In genomic region chr2:62386378-62386777, GRCh38 we compare ENCODE assay signal across 2 cellular contexts.
TF ChIP-seq lines count a peak whose summit lies in the region.

No MANE protein-coding gene starts in this region.

TF ChIP-seq in K562, 482 proteins besides CTCF, POLR2A, EP300 and RAD21:
- TF ChIP-seq ZNF280A (IDR thresholded peaks at IDR 0.05; ENCODE audit: low read depth, partially characterized antibody) (peak; percentile 48), TRIM28 (IDR thresholded peaks at IDR 0.05) (peak; percentile 62), ZFP36 (IDR thresholded peaks at IDR 0.05; ENCODE audit: low read depth, low read length, partially characterized antibody) (peak; percentile 76), CBX3 (IDR thresholded peaks at IDR 0.05; ENCODE audit: borderline replicate concordance in 1 of 2, low read length in 2 of 2) (peak in 1 of 2 experiments; percentile 84; a peak in 1 of 3 replicates), ZNF431 (CRISPR knock-in tag; IDR thresholded peaks at IDR 0.05) (peak; percentile 100), CBX5 (IDR thresholded peaks at IDR 0.05; ENCODE audit: borderline replicate concordance, low read depth) (0 out of 2 replicates have a peak, but pooled peaks have one; percentile 51), TRIM24 (IDR thresholded peaks at IDR 0.05) (peak in 1 of 2 experiments; percentile 46; a peak in 1 of 4 replicates)
TF ChIP-seq in K562: peak in this region for 7; not testable (repeated sequence) for 475.

TF ChIP-seq in HepG2, 621 proteins besides CTCF, POLR2A, EP300 and RAD21:
- peak; percentile 99 for TF ChIP-seq ZNF431 (CRISPR knock-in tag; IDR thresholded peaks at IDR 0.05; ENCODE audit: borderline replicate concordance, low read depth)
